In the genomic region with DNA sequence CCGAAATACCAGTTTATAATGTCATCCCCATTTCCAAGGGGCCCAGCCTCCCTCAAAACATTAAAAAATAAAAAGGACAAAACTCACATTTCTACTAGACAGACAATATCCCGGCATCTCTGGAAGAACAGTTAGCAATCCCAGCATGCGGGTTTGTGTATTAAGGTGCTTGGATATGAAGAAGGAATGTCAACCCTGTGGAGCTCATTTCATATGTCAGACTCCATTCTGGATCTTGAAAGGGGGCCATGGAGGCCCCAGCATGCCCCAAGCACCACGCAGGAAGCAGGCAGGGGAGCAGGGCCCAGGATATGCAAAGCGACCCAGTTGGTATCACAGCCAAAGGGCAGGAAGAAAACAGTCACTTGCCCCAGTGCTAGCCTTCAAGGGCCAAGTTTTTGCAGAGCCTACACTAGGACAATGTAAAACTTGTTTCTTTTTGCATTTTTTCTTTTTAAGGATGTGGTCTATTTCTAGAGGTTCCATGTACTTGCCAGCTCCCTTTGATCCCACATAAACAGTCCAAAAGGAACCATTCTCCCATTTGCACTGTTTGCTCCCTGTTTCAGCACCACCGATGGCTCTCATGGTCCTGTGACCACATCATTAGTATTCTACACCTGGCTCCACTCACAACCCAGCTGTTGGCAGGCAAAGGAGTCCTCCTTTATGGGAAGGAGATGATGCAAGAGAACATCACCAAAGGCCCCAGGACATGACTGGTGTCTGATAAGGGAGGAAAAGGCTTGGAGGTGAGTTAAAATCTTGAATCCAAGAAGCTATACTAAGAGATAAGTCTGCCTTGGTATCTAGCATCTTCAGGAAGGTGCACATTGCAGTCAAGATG, we compare ENCODE assay signal across 1 cellular context.
TF ChIP-seq lines count a peak whose summit lies in the region.

No MANE protein-coding gene starts in this region.

TF ChIP-seq in K562, 482 proteins besides CTCF, POLR2A, EP300 and RAD21 (continues in another document):
- TF ChIP-seq EWSR1 (IDR thresholded peaks at IDR 0.05; ENCODE audit: borderline replicate concordance, low read depth, partially characterized antibody) (no peak), NCOA4 (IDR thresholded peaks at IDR 0.05; ENCODE audit: partially characterized antibody) (no peak), ZSCAN29 (IDR thresholded peaks at IDR 0.05) (no peak), RBM22 (IDR thresholded peaks at IDR 0.05; ENCODE audit: low read depth, low read length, poor library complexity, severe bottlenecking) (no peak), MYNN (IDR thresholded peaks at IDR 0.05) (no peak), MYNN (CRISPR knock-in tag; IDR thresholded peaks at IDR 0.05) (no peak), CBFA2T3 (IDR thresholded peaks at IDR 0.05) (peak; percentile 23; the same call in 1 of the 2 replicates), ZNF696 (CRISPR knock-in tag; conservative IDR thresholded peaks at IDR 0.05) (no peak), CHD2 (IDR thresholded peaks at IDR 0.05; ENCODE audit: low read depth, low read length) (no peak), MXI1 (IDR thresholded peaks at IDR 0.05; ENCODE audit: low read depth, low read length) (no peak), ZNF347 (CRISPR knock-in tag; IDR thresholded peaks at IDR 0.05; ENCODE audit: low read depth) (no peak), ZEB2 (IDR thresholded peaks at IDR 0.05) (peak; percentile 76), BRCA1 (IDR thresholded peaks at IDR 0.05) (no peak), BRCA1 (CRISPR knock-in tag; IDR thresholded peaks at IDR 0.05) (no peak), TAF1 (IDR thresholded peaks at IDR 0.05; ENCODE audit: control insufficient read depth, extremely low read depth, insufficient read depth, low read length, severe bottlenecking) (no peak), NFIC (IDR thresholded peaks at IDR 0.05) (no peak), SRSF7 (optimal IDR thresholded peaks at IDR 0.05; ENCODE audit: low read depth, low read length) (no peak), CTBP1 (IDR thresholded peaks at IDR 0.05; ENCODE audit: borderline replicate concordance) (peak; percentile 77), SRSF3 (IDR thresholded peaks at IDR 0.05; ENCODE audit: insufficient read depth, low read length) (no peak), SMARCE1 (IDR thresholded peaks at IDR 0.05) (no peak), CEBPG (CRISPR knock-in tag; IDR thresholded peaks at IDR 0.05) (no peak), CEBPG (tag; conservative IDR thresholded peaks at IDR 0.05 in 1 of 2, IDR thresholded peaks at IDR 0.05 in 1 of 2) (peak; percentile 44 to 91; a peak in 3 of 4 replicates), POLR2AphosphoS5 (IDR thresholded peaks at IDR 0.05; ENCODE audit: control insufficient read depth, insufficient read depth, low read depth, low read length) (no peak), NBN (IDR thresholded peaks at IDR 0.05; ENCODE audit: low read depth) (no peak), TCFL5 (CRISPR knock-in tag; conservative IDR thresholded peaks at IDR 0.05) (no peak), GTF2A2 (tag; IDR thresholded peaks at IDR 0.05) (no peak), ATF7 (IDR thresholded peaks at IDR 0.05) (no peak), PHF21A (IDR thresholded peaks at IDR 0.05; ENCODE audit: borderline replicate concordance, low read depth) (no peak), CBFA2T2 (conservative IDR thresholded peaks at IDR 0.05) (0 out of 2 replicates have a peak, but pooled peaks have one; percentile 27), PTRF (tag; IDR thresholded peaks at IDR 0.05) (no peak), ZNF232 (CRISPR knock-in tag; IDR thresholded peaks at IDR 0.05) (no peak), LEF1 (IDR thresholded peaks at IDR 0.05) (no peak), TAL1 (IDR thresholded peaks at IDR 0.05) (peak; percentile 47), ZNF766 (CRISPR knock-in tag; conservative IDR thresholded peaks at IDR 0.05) (no peak), ZNF780A (CRISPR knock-in tag; IDR thresholded peaks at IDR 0.05) (no peak), ETV5 (CRISPR knock-in tag; IDR thresholded peaks at IDR 0.05; ENCODE audit: low read depth) (no peak), NR2C1 (IDR thresholded peaks at IDR 0.05) (no peak), NR2C1 (tag; IDR thresholded peaks at IDR 0.05) (no peak), ZNF12 (CRISPR knock-in tag; IDR thresholded peaks at IDR 0.05) (no peak), SAFB2 (IDR thresholded peaks at IDR 0.05; ENCODE audit: borderline replicate concordance, low read depth, low read length, severe bottlenecking) (no peak), PCBP2 (IDR thresholded peaks at IDR 0.05; ENCODE audit: low read depth, low read length, poor library complexity, severe bottlenecking) (no peak), ARID1B (IDR thresholded peaks at IDR 0.05) (no peak), CREB1 (IDR thresholded peaks at IDR 0.05) (no peak), CREB1 (CRISPR knock-in tag; IDR thresholded peaks at IDR 0.05) (no peak)
- TF ChIP-seq, protein P1, sequence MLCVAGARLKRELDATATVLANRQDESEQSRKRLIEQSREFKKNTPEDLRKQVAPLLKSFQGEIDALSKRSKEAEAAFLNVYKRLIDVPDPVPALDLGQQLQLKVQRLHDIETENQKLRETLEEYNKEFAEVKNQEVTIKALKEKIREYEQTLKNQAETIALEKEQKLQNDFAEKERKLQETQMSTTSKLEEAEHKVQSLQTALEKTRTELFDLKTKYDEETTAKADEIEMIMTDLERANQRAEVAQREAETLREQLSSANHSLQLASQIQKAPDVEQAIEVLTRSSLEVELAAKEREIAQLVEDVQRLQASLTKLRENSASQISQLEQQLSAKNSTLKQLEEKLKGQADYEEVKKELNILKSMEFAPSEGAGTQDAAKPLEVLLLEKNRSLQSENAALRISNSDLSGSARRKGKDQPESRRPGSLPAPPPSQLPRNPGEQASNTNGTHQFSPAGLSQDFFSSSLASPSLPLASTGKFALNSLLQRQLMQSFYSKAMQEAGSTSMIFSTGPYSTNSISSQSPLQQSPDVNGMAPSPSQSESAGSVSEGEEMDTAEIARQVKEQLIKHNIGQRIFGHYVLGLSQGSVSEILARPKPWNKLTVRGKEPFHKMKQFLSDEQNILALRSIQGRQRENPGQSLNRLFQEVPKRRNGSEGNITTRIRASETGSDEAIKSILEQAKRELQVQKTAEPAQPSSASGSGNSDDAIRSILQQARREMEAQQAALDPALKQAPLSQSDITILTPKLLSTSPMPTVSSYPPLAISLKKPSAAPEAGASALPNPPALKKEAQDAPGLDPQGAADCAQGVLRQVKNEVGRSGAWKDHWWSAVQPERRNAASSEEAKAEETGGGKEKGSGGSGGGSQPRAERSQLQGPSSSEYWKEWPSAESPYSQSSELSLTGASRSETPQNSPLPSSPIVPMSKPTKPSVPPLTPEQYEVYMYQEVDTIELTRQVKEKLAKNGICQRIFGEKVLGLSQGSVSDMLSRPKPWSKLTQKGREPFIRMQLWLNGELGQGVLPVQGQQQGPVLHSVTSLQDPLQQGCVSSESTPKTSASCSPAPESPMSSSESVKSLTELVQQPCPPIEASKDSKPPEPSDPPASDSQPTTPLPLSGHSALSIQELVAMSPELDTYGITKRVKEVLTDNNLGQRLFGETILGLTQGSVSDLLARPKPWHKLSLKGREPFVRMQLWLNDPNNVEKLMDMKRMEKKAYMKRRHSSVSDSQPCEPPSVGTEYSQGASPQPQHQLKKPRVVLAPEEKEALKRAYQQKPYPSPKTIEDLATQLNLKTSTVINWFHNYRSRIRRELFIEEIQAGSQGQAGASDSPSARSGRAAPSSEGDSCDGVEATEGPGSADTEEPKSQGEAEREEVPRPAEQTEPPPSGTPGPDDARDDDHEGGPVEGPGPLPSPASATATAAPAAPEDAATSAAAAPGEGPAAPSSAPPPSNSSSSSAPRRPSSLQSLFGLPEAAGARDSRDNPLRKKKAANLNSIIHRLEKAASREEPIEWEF (CRISPR knock-in tag; IDR thresholded peaks at IDR 0.05): no peak
- TF ChIP-seq, protein P2, sequence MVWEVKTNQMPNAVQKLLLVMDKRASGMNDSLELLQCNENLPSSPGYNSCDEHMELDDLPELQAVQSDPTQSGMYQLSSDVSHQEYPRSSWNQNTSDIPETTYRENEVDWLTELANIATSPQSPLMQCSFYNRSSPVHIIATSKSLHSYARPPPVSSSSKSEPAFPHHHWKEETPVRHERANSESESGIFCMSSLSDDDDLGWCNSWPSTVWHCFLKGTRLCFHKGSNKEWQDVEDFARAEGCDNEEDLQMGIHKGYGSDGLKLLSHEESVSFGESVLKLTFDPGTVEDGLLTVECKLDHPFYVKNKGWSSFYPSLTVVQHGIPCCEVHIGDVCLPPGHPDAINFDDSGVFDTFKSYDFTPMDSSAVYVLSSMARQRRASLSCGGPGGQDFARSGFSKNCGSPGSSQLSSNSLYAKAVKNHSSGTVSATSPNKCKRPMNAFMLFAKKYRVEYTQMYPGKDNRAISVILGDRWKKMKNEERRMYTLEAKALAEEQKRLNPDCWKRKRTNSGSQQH (CRISPR knock-in tag; IDR thresholded peaks at IDR 0.05): no peak
- TF ChIP-seq, protein P3, sequence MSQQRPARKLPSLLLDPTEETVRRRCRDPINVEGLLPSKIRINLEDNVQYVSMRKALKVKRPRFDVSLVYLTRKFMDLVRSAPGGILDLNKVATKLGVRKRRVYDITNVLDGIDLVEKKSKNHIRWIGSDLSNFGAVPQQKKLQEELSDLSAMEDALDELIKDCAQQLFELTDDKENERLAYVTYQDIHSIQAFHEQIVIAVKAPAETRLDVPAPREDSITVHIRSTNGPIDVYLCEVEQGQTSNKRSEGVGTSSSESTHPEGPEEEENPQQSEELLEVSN (IDR thresholded peaks at IDR 0.05; ENCODE audit: borderline replicate concordance in 1 of 2, extremely low read depth in 1 of 2, insufficient read depth in 1 of 2, insufficient read length in 1 of 2, low read depth in 1 of 2, low read length in 1 of 2, poor library complexity in 1 of 2, severe bottlenecking in 1 of 2): no peak
- TF ChIP-seq, protein P4, sequence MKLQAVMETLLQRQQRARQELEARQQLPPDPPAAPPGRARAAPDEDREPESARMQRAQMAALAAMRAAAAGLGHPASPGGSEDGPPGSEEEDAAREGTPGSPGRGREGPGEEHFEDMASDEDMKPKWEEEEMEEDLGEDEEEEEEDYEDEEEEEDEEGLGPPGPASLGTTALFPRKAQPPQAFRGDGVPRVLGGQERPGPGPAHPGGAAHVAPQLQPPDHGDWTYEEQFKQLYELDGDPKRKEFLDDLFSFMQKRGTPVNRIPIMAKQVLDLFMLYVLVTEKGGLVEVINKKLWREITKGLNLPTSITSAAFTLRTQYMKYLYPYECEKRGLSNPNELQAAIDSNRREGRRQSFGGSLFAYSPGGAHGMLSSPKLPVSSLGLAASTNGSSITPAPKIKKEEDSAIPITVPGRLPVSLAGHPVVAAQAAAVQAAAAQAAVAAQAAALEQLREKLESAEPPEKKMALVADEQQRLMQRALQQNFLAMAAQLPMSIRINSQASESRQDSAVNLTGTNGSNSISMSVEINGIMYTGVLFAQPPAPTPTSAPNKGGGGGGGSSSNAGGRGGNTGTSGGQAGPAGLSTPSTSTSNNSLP (IDR thresholded peaks at IDR 0.05; ENCODE audit: borderline replicate concordance, low read depth, low read length): no peak
- TF ChIP-seq, protein P5, sequence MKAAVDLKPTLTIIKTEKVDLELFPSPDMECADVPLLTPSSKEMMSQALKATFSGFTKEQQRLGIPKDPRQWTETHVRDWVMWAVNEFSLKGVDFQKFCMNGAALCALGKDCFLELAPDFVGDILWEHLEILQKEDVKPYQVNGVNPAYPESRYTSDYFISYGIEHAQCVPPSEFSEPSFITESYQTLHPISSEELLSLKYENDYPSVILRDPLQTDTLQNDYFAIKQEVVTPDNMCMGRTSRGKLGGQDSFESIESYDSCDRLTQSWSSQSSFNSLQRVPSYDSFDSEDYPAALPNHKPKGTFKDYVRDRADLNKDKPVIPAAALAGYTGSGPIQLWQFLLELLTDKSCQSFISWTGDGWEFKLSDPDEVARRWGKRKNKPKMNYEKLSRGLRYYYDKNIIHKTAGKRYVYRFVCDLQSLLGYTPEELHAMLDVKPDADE (conservative IDR thresholded peaks at IDR 0.05; ENCODE audit: control insufficient read depth, low read depth, low read length): no peak
- TF ChIP-seq, protein P6, sequence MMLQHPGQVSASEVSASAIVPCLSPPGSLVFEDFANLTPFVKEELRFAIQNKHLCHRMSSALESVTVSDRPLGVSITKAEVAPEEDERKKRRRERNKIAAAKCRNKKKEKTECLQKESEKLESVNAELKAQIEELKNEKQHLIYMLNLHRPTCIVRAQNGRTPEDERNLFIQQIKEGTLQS (IDR thresholded peaks at IDR 0.05): peak; percentile 59; the same call in 1 of the 2 replicates
- TF ChIP-seq, protein P6 (CRISPR knock-in tag; conservative IDR thresholded peaks at IDR 0.05): no peak
- TF ChIP-seq, protein P7, sequence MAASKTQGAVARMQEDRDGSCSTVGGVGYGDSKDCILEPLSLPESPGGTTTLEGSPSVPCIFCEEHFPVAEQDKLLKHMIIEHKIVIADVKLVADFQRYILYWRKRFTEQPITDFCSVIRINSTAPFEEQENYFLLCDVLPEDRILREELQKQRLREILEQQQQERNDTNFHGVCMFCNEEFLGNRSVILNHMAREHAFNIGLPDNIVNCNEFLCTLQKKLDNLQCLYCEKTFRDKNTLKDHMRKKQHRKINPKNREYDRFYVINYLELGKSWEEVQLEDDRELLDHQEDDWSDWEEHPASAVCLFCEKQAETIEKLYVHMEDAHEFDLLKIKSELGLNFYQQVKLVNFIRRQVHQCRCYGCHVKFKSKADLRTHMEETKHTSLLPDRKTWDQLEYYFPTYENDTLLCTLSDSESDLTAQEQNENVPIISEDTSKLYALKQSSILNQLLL (CRISPR knock-in tag; IDR thresholded peaks at IDR 0.05; ENCODE audit: borderline replicate concordance): no peak
- TF ChIP-seq, protein P8, sequence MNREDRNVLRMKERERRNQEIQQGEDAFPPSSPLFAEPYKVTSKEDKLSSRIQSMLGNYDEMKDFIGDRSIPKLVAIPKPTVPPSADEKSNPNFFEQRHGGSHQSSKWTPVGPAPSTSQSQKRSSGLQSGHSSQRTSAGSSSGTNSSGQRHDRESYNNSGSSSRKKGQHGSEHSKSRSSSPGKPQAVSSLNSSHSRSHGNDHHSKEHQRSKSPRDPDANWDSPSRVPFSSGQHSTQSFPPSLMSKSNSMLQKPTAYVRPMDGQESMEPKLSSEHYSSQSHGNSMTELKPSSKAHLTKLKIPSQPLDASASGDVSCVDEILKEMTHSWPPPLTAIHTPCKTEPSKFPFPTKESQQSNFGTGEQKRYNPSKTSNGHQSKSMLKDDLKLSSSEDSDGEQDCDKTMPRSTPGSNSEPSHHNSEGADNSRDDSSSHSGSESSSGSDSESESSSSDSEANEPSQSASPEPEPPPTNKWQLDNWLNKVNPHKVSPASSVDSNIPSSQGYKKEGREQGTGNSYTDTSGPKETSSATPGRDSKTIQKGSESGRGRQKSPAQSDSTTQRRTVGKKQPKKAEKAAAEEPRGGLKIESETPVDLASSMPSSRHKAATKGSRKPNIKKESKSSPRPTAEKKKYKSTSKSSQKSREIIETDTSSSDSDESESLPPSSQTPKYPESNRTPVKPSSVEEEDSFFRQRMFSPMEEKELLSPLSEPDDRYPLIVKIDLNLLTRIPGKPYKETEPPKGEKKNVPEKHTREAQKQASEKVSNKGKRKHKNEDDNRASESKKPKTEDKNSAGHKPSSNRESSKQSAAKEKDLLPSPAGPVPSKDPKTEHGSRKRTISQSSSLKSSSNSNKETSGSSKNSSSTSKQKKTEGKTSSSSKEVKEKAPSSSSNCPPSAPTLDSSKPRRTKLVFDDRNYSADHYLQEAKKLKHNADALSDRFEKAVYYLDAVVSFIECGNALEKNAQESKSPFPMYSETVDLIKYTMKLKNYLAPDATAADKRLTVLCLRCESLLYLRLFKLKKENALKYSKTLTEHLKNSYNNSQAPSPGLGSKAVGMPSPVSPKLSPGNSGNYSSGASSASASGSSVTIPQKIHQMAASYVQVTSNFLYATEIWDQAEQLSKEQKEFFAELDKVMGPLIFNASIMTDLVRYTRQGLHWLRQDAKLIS (CRISPR knock-in tag; IDR thresholded peaks at IDR 0.05): no peak
